Comparison of ENCODE assay signal across 1 cellular context in the genomic region with DNA sequence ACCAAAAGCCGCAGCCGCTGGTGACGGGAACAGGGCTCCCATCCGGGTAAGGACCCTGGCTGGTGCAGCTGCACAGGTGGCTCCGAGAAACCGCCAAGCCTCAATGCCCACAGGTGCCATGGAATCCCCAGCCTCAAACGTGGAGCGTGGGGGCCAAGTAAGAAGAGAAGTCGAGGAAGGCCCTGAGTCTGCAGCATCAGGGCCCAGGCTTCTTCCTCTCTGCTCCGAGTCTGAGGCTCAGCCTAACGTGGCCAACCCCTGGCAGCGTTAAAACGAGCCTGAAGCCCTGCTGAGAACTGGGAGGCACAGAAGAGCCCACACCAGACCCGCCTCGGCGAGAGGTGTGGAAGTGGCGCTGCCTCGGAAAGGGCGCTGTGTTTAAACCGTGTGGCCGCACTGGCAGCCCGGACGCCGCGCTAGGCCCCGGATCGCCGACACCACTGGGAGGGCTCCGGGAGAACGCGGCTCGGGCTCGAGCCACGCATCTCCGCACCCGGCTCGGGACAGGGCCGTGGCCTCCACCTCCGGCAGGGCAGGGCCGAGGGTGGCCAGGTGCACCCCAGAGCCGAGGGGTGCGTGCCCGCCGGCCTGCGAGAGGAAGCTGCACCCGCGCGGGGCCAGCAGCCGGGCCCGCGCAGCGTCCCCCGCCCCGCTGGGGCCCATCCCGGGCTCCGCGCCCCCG.
TF ChIP-seq lines count a peak whose summit lies in the region.

No MANE protein-coding gene starts in this region.

TF ChIP-seq in K562, 482 proteins besides CTCF, POLR2A, EP300 and RAD21 (continued from another document and continues in another):
- TF ChIP-seq, protein P1, sequence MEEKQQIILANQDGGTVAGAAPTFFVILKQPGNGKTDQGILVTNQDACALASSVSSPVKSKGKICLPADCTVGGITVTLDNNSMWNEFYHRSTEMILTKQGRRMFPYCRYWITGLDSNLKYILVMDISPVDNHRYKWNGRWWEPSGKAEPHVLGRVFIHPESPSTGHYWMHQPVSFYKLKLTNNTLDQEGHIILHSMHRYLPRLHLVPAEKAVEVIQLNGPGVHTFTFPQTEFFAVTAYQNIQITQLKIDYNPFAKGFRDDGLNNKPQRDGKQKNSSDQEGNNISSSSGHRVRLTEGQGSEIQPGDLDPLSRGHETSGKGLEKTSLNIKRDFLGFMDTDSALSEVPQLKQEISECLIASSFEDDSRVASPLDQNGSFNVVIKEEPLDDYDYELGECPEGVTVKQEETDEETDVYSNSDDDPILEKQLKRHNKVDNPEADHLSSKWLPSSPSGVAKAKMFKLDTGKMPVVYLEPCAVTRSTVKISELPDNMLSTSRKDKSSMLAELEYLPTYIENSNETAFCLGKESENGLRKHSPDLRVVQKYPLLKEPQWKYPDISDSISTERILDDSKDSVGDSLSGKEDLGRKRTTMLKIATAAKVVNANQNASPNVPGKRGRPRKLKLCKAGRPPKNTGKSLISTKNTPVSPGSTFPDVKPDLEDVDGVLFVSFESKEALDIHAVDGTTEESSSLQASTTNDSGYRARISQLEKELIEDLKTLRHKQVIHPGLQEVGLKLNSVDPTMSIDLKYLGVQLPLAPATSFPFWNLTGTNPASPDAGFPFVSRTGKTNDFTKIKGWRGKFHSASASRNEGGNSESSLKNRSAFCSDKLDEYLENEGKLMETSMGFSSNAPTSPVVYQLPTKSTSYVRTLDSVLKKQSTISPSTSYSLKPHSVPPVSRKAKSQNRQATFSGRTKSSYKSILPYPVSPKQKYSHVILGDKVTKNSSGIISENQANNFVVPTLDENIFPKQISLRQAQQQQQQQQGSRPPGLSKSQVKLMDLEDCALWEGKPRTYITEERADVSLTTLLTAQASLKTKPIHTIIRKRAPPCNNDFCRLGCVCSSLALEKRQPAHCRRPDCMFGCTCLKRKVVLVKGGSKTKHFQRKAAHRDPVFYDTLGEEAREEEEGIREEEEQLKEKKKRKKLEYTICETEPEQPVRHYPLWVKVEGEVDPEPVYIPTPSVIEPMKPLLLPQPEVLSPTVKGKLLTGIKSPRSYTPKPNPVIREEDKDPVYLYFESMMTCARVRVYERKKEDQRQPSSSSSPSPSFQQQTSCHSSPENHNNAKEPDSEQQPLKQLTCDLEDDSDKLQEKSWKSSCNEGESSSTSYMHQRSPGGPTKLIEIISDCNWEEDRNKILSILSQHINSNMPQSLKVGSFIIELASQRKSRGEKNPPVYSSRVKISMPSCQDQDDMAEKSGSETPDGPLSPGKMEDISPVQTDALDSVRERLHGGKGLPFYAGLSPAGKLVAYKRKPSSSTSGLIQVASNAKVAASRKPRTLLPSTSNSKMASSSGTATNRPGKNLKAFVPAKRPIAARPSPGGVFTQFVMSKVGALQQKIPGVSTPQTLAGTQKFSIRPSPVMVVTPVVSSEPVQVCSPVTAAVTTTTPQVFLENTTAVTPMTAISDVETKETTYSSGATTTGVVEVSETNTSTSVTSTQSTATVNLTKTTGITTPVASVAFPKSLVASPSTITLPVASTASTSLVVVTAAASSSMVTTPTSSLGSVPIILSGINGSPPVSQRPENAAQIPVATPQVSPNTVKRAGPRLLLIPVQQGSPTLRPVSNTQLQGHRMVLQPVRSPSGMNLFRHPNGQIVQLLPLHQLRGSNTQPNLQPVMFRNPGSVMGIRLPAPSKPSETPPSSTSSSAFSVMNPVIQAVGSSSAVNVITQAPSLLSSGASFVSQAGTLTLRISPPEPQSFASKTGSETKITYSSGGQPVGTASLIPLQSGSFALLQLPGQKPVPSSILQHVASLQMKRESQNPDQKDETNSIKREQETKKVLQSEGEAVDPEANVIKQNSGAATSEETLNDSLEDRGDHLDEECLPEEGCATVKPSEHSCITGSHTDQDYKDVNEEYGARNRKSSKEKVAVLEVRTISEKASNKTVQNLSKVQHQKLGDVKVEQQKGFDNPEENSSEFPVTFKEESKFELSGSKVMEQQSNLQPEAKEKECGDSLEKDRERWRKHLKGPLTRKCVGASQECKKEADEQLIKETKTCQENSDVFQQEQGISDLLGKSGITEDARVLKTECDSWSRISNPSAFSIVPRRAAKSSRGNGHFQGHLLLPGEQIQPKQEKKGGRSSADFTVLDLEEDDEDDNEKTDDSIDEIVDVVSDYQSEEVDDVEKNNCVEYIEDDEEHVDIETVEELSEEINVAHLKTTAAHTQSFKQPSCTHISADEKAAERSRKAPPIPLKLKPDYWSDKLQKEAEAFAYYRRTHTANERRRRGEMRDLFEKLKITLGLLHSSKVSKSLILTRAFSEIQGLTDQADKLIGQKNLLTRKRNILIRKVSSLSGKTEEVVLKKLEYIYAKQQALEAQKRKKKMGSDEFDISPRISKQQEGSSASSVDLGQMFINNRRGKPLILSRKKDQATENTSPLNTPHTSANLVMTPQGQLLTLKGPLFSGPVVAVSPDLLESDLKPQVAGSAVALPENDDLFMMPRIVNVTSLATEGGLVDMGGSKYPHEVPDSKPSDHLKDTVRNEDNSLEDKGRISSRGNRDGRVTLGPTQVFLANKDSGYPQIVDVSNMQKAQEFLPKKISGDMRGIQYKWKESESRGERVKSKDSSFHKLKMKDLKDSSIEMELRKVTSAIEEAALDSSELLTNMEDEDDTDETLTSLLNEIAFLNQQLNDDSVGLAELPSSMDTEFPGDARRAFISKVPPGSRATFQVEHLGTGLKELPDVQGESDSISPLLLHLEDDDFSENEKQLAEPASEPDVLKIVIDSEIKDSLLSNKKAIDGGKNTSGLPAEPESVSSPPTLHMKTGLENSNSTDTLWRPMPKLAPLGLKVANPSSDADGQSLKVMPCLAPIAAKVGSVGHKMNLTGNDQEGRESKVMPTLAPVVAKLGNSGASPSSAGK (IDR thresholded peaks at IDR 0.05) = no peak; the same call in 1 of the 2 replicates
- TF ChIP-seq, protein P2, sequence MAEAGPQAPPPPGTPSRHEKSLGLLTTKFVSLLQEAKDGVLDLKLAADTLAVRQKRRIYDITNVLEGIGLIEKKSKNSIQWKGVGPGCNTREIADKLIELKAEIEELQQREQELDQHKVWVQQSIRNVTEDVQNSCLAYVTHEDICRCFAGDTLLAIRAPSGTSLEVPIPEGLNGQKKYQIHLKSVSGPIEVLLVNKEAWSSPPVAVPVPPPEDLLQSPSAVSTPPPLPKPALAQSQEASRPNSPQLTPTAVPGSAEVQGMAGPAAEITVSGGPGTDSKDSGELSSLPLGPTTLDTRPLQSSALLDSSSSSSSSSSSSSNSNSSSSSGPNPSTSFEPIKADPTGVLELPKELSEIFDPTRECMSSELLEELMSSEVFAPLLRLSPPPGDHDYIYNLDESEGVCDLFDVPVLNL (CRISPR knock-in tag; IDR thresholded peaks at IDR 0.05; ENCODE audit: low read depth) = no peak
- TF ChIP-seq FOXM1 (IDR thresholded peaks at IDR 0.05; ENCODE audit: low read depth) (no peak), FOXM1 (CRISPR knock-in tag; IDR thresholded peaks at IDR 0.05; ENCODE audit: low read depth) (no peak), GTF2F1 (IDR thresholded peaks at IDR 0.05; ENCODE audit: low read depth, low read length) (no peak), STAT5A (IDR thresholded peaks at IDR 0.05; ENCODE audit: borderline replicate concordance, low read length) (no peak), ZNF24 (IDR thresholded peaks at IDR 0.05) (no peak), ZNF57 (CRISPR knock-in tag; IDR thresholded peaks at IDR 0.05) (no peak), SAFB (IDR thresholded peaks at IDR 0.05; ENCODE audit: borderline replicate concordance, low read depth, low read length) (no peak), ZNF311 (CRISPR knock-in tag; IDR thresholded peaks at IDR 0.05) (no peak), PHTF2 (CRISPR knock-in tag; IDR thresholded peaks at IDR 0.05) (no peak), BHLHE40 (IDR thresholded peaks at IDR 0.05; ENCODE audit: low read length) (no peak), ZFX (CRISPR knock-in tag; IDR thresholded peaks at IDR 0.05) (peak; percentile 59), HNRNPLL (IDR thresholded peaks at IDR 0.05; ENCODE audit: low read depth, low read length, poor library complexity, severe bottlenecking) (no peak), ZSCAN32 (CRISPR knock-in tag; IDR thresholded peaks at IDR 0.05) (no peak), PTBP1 (IDR thresholded peaks at IDR 0.05; ENCODE audit: low read depth, low read length) (no peak), L3MBTL2 (IDR thresholded peaks at IDR 0.05) (peak; percentile 44; the same call in 1 of the 2 replicates), HNRNPUL1 (IDR thresholded peaks at IDR 0.05; ENCODE audit: low read length) (no peak), TFAM (CRISPR knock-in tag; conservative IDR thresholded peaks at IDR 0.05) (no peak), FOXJ3 (CRISPR knock-in tag; IDR thresholded peaks at IDR 0.05) (no peak), ZNF253 (CRISPR knock-in tag; conservative IDR thresholded peaks at IDR 0.05) (no peak), PHF20 (IDR thresholded peaks at IDR 0.05; ENCODE audit: partially characterized antibody) (peak; percentile 35), BMI1 (IDR thresholded peaks at IDR 0.05; ENCODE audit: low read length) (no peak), ZNF76 (CRISPR knock-in tag; IDR thresholded peaks at IDR 0.05; ENCODE audit: borderline replicate concordance) (no peak), PHF21A (IDR thresholded peaks at IDR 0.05; ENCODE audit: borderline replicate concordance, low read depth) (no peak), PML (IDR thresholded peaks at IDR 0.05; ENCODE audit: low read length) (no peak), ZNF12 (CRISPR knock-in tag; IDR thresholded peaks at IDR 0.05) (peak; percentile 97), ZNF707 (CRISPR knock-in tag; conservative IDR thresholded peaks at IDR 0.05) (no peak), PTRF (tag; IDR thresholded peaks at IDR 0.05) (no peak), RBM17 (IDR thresholded peaks at IDR 0.05; ENCODE audit: borderline replicate concordance, low read depth, low read length) (no peak), HCFC1 (IDR thresholded peaks at IDR 0.05; ENCODE audit: low read depth, low read length) (no peak), ZNF551 (CRISPR knock-in tag; IDR thresholded peaks at IDR 0.05) (no peak), ZFP30 (CRISPR knock-in tag; IDR thresholded peaks at IDR 0.05; ENCODE audit: borderline replicate concordance) (no peak), ZKSCAN1 (IDR thresholded peaks at IDR 0.05; ENCODE audit: low read depth, low read length) (no peak), THRAP3 (IDR thresholded peaks at IDR 0.05; ENCODE audit: borderline replicate concordance) (no peak), XRCC4 (IDR thresholded peaks at IDR 0.05; ENCODE audit: extremely low read depth, insufficient read depth, insufficient read length) (no peak), DPF2 (IDR thresholded peaks at IDR 0.05) (no peak), FUS (optimal IDR thresholded peaks at IDR 0.05; ENCODE audit: low read depth, low read length) (peak; percentile 7), NCOA6 (IDR thresholded peaks at IDR 0.05) (no peak), KDM5B (IDR thresholded peaks at IDR 0.05; ENCODE audit: insufficient replicate concordance, low read depth, low read length) (peak; percentile 61), ZNF436 (CRISPR knock-in tag; IDR thresholded peaks at IDR 0.05) (no peak), ZNF764 (CRISPR knock-in tag; IDR thresholded peaks at IDR 0.05; ENCODE audit: low read depth) (no peak)
- TF ChIP-seq, protein P3, sequence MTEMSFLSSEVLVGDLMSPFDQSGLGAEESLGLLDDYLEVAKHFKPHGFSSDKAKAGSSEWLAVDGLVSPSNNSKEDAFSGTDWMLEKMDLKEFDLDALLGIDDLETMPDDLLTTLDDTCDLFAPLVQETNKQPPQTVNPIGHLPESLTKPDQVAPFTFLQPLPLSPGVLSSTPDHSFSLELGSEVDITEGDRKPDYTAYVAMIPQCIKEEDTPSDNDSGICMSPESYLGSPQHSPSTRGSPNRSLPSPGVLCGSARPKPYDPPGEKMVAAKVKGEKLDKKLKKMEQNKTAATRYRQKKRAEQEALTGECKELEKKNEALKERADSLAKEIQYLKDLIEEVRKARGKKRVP (CRISPR knock-in tag; IDR thresholded peaks at IDR 0.05) = no peak
- TF ChIP-seq, protein P4, sequence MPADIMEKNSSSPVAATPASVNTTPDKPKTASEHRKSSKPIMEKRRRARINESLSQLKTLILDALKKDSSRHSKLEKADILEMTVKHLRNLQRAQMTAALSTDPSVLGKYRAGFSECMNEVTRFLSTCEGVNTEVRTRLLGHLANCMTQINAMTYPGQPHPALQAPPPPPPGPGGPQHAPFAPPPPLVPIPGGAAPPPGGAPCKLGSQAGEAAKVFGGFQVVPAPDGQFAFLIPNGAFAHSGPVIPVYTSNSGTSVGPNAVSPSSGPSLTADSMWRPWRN (IDR thresholded peaks at IDR 0.05; ENCODE audit: low read depth) = no peak
- TF ChIP-seq, protein P5, sequence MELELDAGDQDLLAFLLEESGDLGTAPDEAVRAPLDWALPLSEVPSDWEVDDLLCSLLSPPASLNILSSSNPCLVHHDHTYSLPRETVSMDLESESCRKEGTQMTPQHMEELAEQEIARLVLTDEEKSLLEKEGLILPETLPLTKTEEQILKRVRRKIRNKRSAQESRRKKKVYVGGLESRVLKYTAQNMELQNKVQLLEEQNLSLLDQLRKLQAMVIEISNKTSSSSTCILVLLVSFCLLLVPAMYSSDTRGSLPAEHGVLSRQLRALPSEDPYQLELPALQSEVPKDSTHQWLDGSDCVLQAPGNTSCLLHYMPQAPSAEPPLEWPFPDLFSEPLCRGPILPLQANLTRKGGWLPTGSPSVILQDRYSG (tag; conservative IDR thresholded peaks at IDR 0.05; ENCODE audit: low read depth) = no peak
- TF ChIP-seq, protein P6, sequence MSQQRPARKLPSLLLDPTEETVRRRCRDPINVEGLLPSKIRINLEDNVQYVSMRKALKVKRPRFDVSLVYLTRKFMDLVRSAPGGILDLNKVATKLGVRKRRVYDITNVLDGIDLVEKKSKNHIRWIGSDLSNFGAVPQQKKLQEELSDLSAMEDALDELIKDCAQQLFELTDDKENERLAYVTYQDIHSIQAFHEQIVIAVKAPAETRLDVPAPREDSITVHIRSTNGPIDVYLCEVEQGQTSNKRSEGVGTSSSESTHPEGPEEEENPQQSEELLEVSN (IDR thresholded peaks at IDR 0.05; ENCODE audit: borderline replicate concordance in 1 of 2, extremely low read depth in 1 of 2, insufficient read depth in 1 of 2, insufficient read length in 1 of 2, low read depth in 1 of 2, low read length in 1 of 2, poor library complexity in 1 of 2, severe bottlenecking in 1 of 2) = peak in 1 of 2 experiments; percentile 61
- TF ChIP-seq, protein P7, sequence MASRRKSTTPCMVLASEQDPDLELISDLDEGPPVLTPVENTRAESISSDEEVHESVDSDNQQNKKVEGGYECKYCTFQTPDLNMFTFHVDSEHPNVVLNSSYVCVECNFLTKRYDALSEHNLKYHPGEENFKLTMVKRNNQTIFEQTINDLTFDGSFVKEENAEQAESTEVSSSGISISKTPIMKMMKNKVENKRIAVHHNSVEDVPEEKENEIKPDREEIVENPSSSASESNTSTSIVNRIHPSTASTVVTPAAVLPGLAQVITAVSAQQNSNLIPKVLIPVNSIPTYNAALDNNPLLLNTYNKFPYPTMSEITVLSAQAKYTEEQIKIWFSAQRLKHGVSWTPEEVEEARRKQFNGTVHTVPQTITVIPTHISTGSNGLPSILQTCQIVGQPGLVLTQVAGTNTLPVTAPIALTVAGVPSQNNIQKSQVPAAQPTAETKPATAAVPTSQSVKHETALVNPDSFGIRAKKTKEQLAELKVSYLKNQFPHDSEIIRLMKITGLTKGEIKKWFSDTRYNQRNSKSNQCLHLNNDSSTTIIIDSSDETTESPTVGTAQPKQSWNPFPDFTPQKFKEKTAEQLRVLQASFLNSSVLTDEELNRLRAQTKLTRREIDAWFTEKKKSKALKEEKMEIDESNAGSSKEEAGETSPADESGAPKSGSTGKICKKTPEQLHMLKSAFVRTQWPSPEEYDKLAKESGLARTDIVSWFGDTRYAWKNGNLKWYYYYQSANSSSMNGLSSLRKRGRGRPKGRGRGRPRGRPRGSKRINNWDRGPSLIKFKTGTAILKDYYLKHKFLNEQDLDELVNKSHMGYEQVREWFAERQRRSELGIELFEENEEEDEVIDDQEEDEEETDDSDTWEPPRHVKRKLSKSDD (conservative IDR thresholded peaks at IDR 0.05; ENCODE audit: low read length) = no peak
